In the genomic region with DNA sequence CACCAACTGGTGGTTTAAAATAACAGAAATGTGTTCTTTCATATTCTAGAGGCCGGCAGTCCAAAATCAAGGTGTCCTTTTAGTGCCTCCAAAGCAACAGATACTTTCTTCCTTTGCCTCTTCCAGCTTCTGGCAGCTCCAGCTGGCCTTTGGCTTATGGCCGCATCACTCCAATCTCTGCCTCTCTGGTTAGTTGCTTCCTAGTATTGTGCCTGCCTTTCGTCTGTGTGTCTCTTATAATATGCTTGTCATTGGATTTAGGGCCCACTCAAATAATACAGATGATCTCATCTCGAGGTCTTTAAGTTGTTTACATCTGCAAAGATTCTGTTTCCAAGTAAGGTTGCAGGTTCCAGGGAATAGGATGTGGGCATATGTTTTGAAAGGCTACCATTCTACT, we compare ENCODE assay signal across 24 cellular contexts.
DNase-seq lines count a peak whose midpoint lies in the region; ATAC-seq, FAIRE-seq and TF ChIP-seq lines count a peak whose summit lies in the region.
"Had no signal": no experiment of that assay in that cellular context is flagged by ENCODE, and none has a peak within 500 bp of the region (broad histone marks: within the 10 kb centered on the region; RNA-seq: fewer than 3 reads in every experiment).

No MANE protein-coding gene starts in this region.

- TF ChIP-seq CTCF in natural killer cell (IDR thresholded peaks at IDR 0.05) (no peak), astrocyte (IDR thresholded peaks at IDR 0.05; ENCODE audit: insufficient read depth, low read depth, low read length) (no peak), GM20000 (IDR thresholded peaks at IDR 0.05; ENCODE audit: extremely low read depth, missing control alignments) (no peak), PC-9 (conservative IDR thresholded peaks at IDR 0.05) (no peak)

- no peaks in the 10 kb centered on the region for H4K20me1 ChIP-seq in astrocyte (ENCODE audit: insufficient read depth, low read length)
- no peaks in the 10 kb centered on the region for H4K20me1 ChIP-seq in PC-9 (ENCODE audit: insufficient read depth)

- peak; percentile 10 for DNase-seq in NCI-H82 (lab: John Stamatoyannopoulos, UW)
- no peak for DNase-seq in NCI-H82 treated with DMSO at 0.1 percent for 48 hours (lab: John Stamatoyannopoulos, UW; ENCODE audit: unreplicated experiment)
- no peak for DNase-seq in natural killer cell treated with Interleukin-12 subunit alpha and Interleukin-12 subunit beta and Interleukin-15 and Interleukin-18, amount 100 ng/mL, for 72 hours (ENCODE audit: low spot score)
- DNase-seq in natural killer cell = no peak
- no peak for DNase-seq in astrocyte (ENCODE audit: low read depth)
- no peak for DNase-seq in NCI-H2029 treated with DMSO at 0.1 percent for 48 hours (lab: John Stamatoyannopoulos, UW)
- DNase-seq in GM20000 (ENCODE audit: low spot score) = no peak
- no peak for DNase-seq in PC-9
- DNase-seq: 8988T; activated CD4-positive, alpha-beta T cell treated with anti-CD3 and anti-CD28 coated beads for 4 hours; activated CD8-positive, alpha-beta memory T cell treated with anti-CD3 and anti-CD28 coated beads, Interleukin-2, amount 50 U/mL, for 48 hours; CD8-positive, alpha-beta memory T cell; cerebellar nuclear complex; HFFc6; NCI-H2081 treated with DMSO at 0.1 percent for 48 hours; NCI-H446; NK-92 treated with Interleukin-12 subunit alpha and Interleukin-12 subunit beta, amount 100 ng/mL, for 24 hours; Peyer's patch; right cardiac atrium; transverse colon had no signal

- H3K4me2 ChIP-seq in astrocyte (ENCODE audit: low read length) = no peak overlapping the region
- H3K4me2 ChIP-seq in PC-9 = no peak overlapping the region
- H3K4me2 ChIP-seq: neural progenitor cell had no signal

- H3K27ac Mint-ChIP-seq in natural killer cell treated with Interleukin-12 subunit alpha and Interleukin-12 subunit beta and Interleukin-15 and Interleukin-18, amount 100 ng/mL, for 72 hours = no peak overlapping the region
- H3K27ac Mint-ChIP-seq in natural killer cell (no peak overlapping the region), astrocyte (ENCODE audit: unreplicated experiment) (no peak overlapping the region)
- H3K27ac Mint-ChIP-seq: HFFc6, IgD-negative memory B cell, neural progenitor cell had no signal

- H3K4me1 ChIP-seq in astrocyte (ENCODE audit: insufficient read depth, low read length) (peaks cover 11% of the 10 kb centered on the region), PC-9 (replicated peaks; ENCODE audit: insufficient read depth) (no peaks in the 10 kb centered on the region)
- H3K4me1 ChIP-seq: neural progenitor cell, Peyer's patch, transverse colon had no signal

- H3K27ac ChIP-seq in astrocyte (ENCODE audit: low read depth, low read length) (peak overlapping the region; percentile 74), PC-9 (no peak overlapping the region)
- H3K27ac ChIP-seq: neural progenitor cell, Peyer's patch, transverse colon had no signal

- POLR2A ChIA-PET in PC-9 (lab: Charles Lee; ENCODE audit: unreplicated experiment) = no interaction called here

- no peaks in the 10 kb centered on the region for H3K36me3 Mint-ChIP-seq in natural killer cell treated with Interleukin-12 subunit alpha and Interleukin-12 subunit beta and Interleukin-15 and Interleukin-18, amount 100 ng/mL, for 72 hours
- H3K36me3 Mint-ChIP-seq in natural killer cell (no peaks in the 10 kb centered on the region), astrocyte (ENCODE audit: low read depth, unreplicated experiment) (no peaks in the 10 kb centered on the region)
- H3K36me3 Mint-ChIP-seq: CD8-positive, alpha-beta memory T cell; IgD-negative memory B cell; neural progenitor cell had no signal

- H3K36me3 ChIP-seq in astrocyte (ENCODE audit: insufficient read depth, low read length) = no peaks in the 10 kb centered on the region
- no peaks in the 10 kb centered on the region for H3K36me3 ChIP-seq in PC-9 (ENCODE audit: low read depth)
- H3K36me3 ChIP-seq: neural progenitor cell, Peyer's patch, transverse colon had no signal

- H3K27me3 Mint-ChIP-seq in natural killer cell treated with Interleukin-12 subunit alpha and Interleukin-12 subunit beta and Interleukin-15 and Interleukin-18, amount 100 ng/mL, for 72 hours = peaks cover 0 to 2% of the 10 kb centered on the region in 2 donors
- H3K27me3 Mint-ChIP-seq in natural killer cell (ENCODE audit: low read depth in 2 of 2) (no peaks in the 10 kb centered on the region), astrocyte (ENCODE audit: low read depth, unreplicated experiment) (no peaks in the 10 kb centered on the region)
- H3K27me3 Mint-ChIP-seq: CD8-positive, alpha-beta memory T cell had no signal

- H3F3A ChIP-seq in PC-9 (ENCODE audit: insufficient read depth, low read depth) = no peaks in the 10 kb centered on the region

- H3K9me3 ChIP-seq in astrocyte (ENCODE audit: insufficient read depth, low read depth, low read length) (no peaks in the 10 kb centered on the region), PC-9 (ENCODE audit: insufficient read depth, low read depth) (no peaks in the 10 kb centered on the region)
- H3K9me3 ChIP-seq: Peyer's patch, transverse colon had no signal

- no peaks in the 10 kb centered on the region for H3K79me2 ChIP-seq in astrocyte (ENCODE audit: insufficient read depth, low read length)
- H3K79me2 ChIP-seq in PC-9 (ENCODE audit: low read depth) = no peaks in the 10 kb centered on the region

- CTCF ChIA-PET in PC-9 (lab: Charles Lee) = no interaction called here

- FAIRE-seq in astrocyte (lab: Jason Lieb, UNC) = no peak
- FAIRE-seq: endothelial cell of umbilical vein, keratinocyte had no signal

- H3K27me3 ChIP-seq in astrocyte (ENCODE audit: insufficient read depth, low read length) (no peaks in the 10 kb centered on the region), PC-9 (ENCODE audit: insufficient read depth, low read depth) (no peaks in the 10 kb centered on the region)
- H3K27me3 ChIP-seq: neural progenitor cell, Peyer's patch, transverse colon had no signal

- H3K4me3 ChIP-seq in astrocyte (ENCODE audit: insufficient read depth, low read depth, low read length) (no peak overlapping the region), PC-9 (no peak overlapping the region)
- H3K4me3 ChIP-seq: neural progenitor cell, Peyer's patch, transverse colon had no signal

- no peak for ATAC-seq in natural killer cell treated with Interleukin-12 subunit alpha and Interleukin-12 subunit beta and Interleukin-15 and Interleukin-18, amount 100 ng/mL, for 72 hours
- no peak for ATAC-seq in natural killer cell
- ATAC-seq: right cardiac atrium had no signal

- H3K4me3 Mint-ChIP-seq in natural killer cell treated with Interleukin-12 subunit alpha and Interleukin-12 subunit beta and Interleukin-15 and Interleukin-18, amount 100 ng/mL, for 72 hours = peak overlapping the region; percentile 11
- no peak overlapping the region for H3K4me3 Mint-ChIP-seq in natural killer cell
- H3K4me3 Mint-ChIP-seq in astrocyte (ENCODE audit: unreplicated experiment) = no peak overlapping the region
- H3K4me3 Mint-ChIP-seq: CD8-positive, alpha-beta memory T cell; HFFc6; IgD-negative memory B cell; neural progenitor cell had no signal

- H2AFZ ChIP-seq in astrocyte (ENCODE audit: low read depth, low read length) (no peak overlapping the region), PC-9 (no peak overlapping the region)
- H2AFZ ChIP-seq: neural progenitor cell had no signal

- BruUV-seq in PC-9 (replicated peaks; lab: Mats Ljungman, UMichigan) = no TSS peak

- no peaks in the 10 kb centered on the region for H3K9me3 Mint-ChIP-seq in natural killer cell treated with Interleukin-12 subunit alpha and Interleukin-12 subunit beta and Interleukin-15 and Interleukin-18, amount 100 ng/mL, for 72 hours
- H3K9me3 Mint-ChIP-seq in natural killer cell = no peaks in the 10 kb centered on the region
- H3K9me3 Mint-ChIP-seq in astrocyte (ENCODE audit: unreplicated experiment) = peaks cover 1% of the 10 kb centered on the region
- H3K9me3 Mint-ChIP-seq: CD8-positive, alpha-beta memory T cell; HFFc6; neural progenitor cell had no signal

- no peak overlapping the region for H3K9ac ChIP-seq in astrocyte (ENCODE audit: low read length)
- H3K9ac ChIP-seq: neural progenitor cell had no signal

- H3K4me1 Mint-ChIP-seq in natural killer cell treated with Interleukin-12 subunit alpha and Interleukin-12 subunit beta and Interleukin-15 and Interleukin-18, amount 100 ng/mL, for 72 hours (ENCODE audit: low read depth in 2 of 2) = peaks cover 0 to 21% of the 10 kb centered on the region in 2 donors
- H3K4me1 Mint-ChIP-seq in natural killer cell (no peaks in the 10 kb centered on the region), astrocyte (ENCODE audit: low read depth, unreplicated experiment) (peaks cover 10% of the 10 kb centered on the region)
- H3K4me1 Mint-ChIP-seq: IgD-negative memory B cell had no signal

- H3K9me2 ChIP-seq in PC-9 (ENCODE audit: insufficient read depth) = no peaks in the 10 kb centered on the region; the same call in 1 of the 2 replicates

- intact Hi-C loops in natural killer cell (cut with micrococcal nuclease) = no loop called here
- intact Hi-C loops in PC-9 (cut with micrococcal nuclease; ENCODE audit: unreplicated experiment) = no loop called here
